Comparison of ENCODE assay signal across 8 cellular contexts in genomic region chr20:63863798-63864544, GRCh38. TPM values are rescaled to one million over a fixed set of nuclear protein-coding genes. Genes with fewer than 3 reads are reported as not detected.
DNase-seq lines count a peak whose midpoint lies in the region; ATAC-seq and TF ChIP-seq lines count a peak whose summit lies in the region.

No MANE protein-coding gene starts in this region.

- H3K9ac ChIP-seq in liver (ENCODE audit: low read depth in 1 of 2, low read length in 2 of 2), result peak overlapping the region; percentile 74 to 90

- DNase-seq in AG08395 (ENCODE audit: low spot score) (peak; percentile 89), NCI-H446 treated with DMSO at 0.1 percent for 48 hours (lab: John Stamatoyannopoulos, UW) (peak; percentile 25), dedifferentiated amniotic fluid mesenchymal stem cell (ENCODE audit: extremely low spot score) (peak; percentile 46)
- peak; percentile 95 for DNase-seq in activated CD4-positive, alpha-beta T cell treated with anti-CD3 and anti-CD28 coated beads, Interleukin-2, amount 10 ng/mL, durations not matched to agents 24 days and 14 days
- DNase-seq in stimulated activated CD4-positive, alpha-beta T cell treated with anti-CD3 and anti-CD28 coated beads, Interleukin-4, amount 100 ng/mL, for 1 hour, result peak; percentile 75

- peak overlapping the region; percentile 53 to 70 (median 63) for H3K4me3 ChIP-seq in liver (ENCODE audit: low read depth in 1 of 3, low read length in 3 of 3)

- peak; percentile 56 for TF ChIP-seq CTCF in liver (IDR thresholded peaks at IDR 0.05; ENCODE audit: low read depth, low read length, missing input control)

- H3K36me3 Mint-ChIP-seq in activated CD4-positive, alpha-beta T cell treated with anti-CD3 and anti-CD28 coated beads, Interleukin-2, amount 10 ng/mL, durations not matched to agents 24 days and 14 days (ENCODE audit: low read depth), result peaks cover 30% of the 10 kb centered on the region

- H3K27me3 ChIP-seq in liver (ENCODE audit: control insufficient read depth in 4 of 4, insufficient read depth in 4 of 4, low read length in 3 of 4), result no peaks in the 10 kb centered on the region

- 2% methylated on average over 38 of the region's 38 CpGs for WGBS in liver

- ATAC-seq in GM18868 (IDR thresholded peaks at IDR 0.05; ENCODE audit: unreplicated experiment), result peak; percentile 69
- peak; percentile 63 for ATAC-seq in HG03159 (IDR thresholded peaks at IDR 0.05; ENCODE audit: unreplicated experiment)

- peaks cover 25% of the 10 kb centered on the region for H3K4me1 Mint-ChIP-seq in activated CD4-positive, alpha-beta T cell treated with anti-CD3 and anti-CD28 coated beads, Interleukin-2, amount 10 ng/mL, durations not matched to agents 24 days and 14 days

- H3K36me3 ChIP-seq in liver (ENCODE audit: control insufficient read depth in 4 of 4, insufficient read depth in 3 of 4, low read depth in 1 of 4, low read length in 3 of 4), result peaks cover 0 to 5% (median 2%) of the 10 kb centered on the region in 4 donors

- no peaks in the 10 kb centered on the region for H3K9me3 ChIP-seq in liver (ENCODE audit: control insufficient read depth in 4 of 4, low read length in 3 of 4)

- H3K4me1 ChIP-seq in liver (ENCODE audit: control insufficient read depth in 4 of 4, insufficient read depth in 4 of 4, low read length in 3 of 4), result peaks cover 4 to 36% (median 17%) of the 10 kb centered on the region in 4 donors

- H3K27ac ChIP-seq in liver (ENCODE audit: low read depth in 1 of 2, low read length in 2 of 2), result peak overlapping the region; percentile 86 to 89

- no peaks in the 10 kb centered on the region for H3K9me3 Mint-ChIP-seq in activated CD4-positive, alpha-beta T cell treated with anti-CD3 and anti-CD28 coated beads, Interleukin-2, amount 10 ng/mL, durations not matched to agents 24 days and 14 days

- peak; percentile 81 to 83 for TF ChIP-seq RAD21 in liver (IDR thresholded peaks at IDR 0.05)

- intact Hi-C loops in activated CD4-positive, alpha-beta T cell treated with anti-CD3 and anti-CD28 coated beads, Interleukin-2, amount 10 ng/mL, durations not matched to agents 24 days and 14 days (cut with micrococcal nuclease), result loop anchor here (1.0 to 10.0 kb wide), 6 partner anchors 31 to 325 kb away; partner anchors contain the start of genes DNAJC5, PRPF6 and TCEA2

- H3K27me3 Mint-ChIP-seq in activated CD4-positive, alpha-beta T cell treated with anti-CD3 and anti-CD28 coated beads, Interleukin-2, amount 10 ng/mL, durations not matched to agents 24 days and 14 days, result no peaks in the 10 kb centered on the region

- H3K27ac Mint-ChIP-seq in activated CD4-positive, alpha-beta T cell treated with anti-CD3 and anti-CD28 coated beads, Interleukin-2, amount 10 ng/mL, durations not matched to agents 24 days and 14 days, result peak overlapping the region; percentile 100

- H3K4me3 Mint-ChIP-seq in activated CD4-positive, alpha-beta T cell treated with anti-CD3 and anti-CD28 coated beads, Interleukin-2, amount 10 ng/mL, durations not matched to agents 24 days and 14 days, result peak overlapping the region; percentile 87

TF ChIP-seq in liver, 16 proteins besides CTCF, POLR2A, EP300 and RAD21:
- TF ChIP-seq REST (IDR thresholded peaks at IDR 0.05) (peak; percentile 27), NR2F2 (IDR thresholded peaks at IDR 0.05) (peak; percentile 66), RXRA (IDR thresholded peaks at IDR 0.05) (peak; percentile 33 to 64), MAX (IDR thresholded peaks at IDR 0.05) (no peak), SP1 (IDR thresholded peaks at IDR 0.05) (peak; percentile 52), GABPA (IDR thresholded peaks at IDR 0.05 in 1 of 2, conservative IDR thresholded peaks at IDR 0.05 in 1 of 2) (peak; percentile 41 to 84), TAF1 (conservative IDR thresholded peaks at IDR 0.05) (no peak), FOXA1 (IDR thresholded peaks at IDR 0.05) (peak; percentile 13), ZBTB33 (IDR thresholded peaks at IDR 0.05) (no peak), HNF4A (conservative IDR thresholded peaks at IDR 0.05) (peak in 1 of 2 donors; percentile 38), YY1 (IDR thresholded peaks at IDR 0.05) (no peak), HNF4G (IDR thresholded peaks at IDR 0.05) (no peak), FOXA2 (IDR thresholded peaks at IDR 0.05) (no peak), EGR1 (IDR thresholded peaks at IDR 0.05; ENCODE audit: low read depth in 2 of 2) (no peak), ATF3 (IDR thresholded peaks at IDR 0.05) (no peak), JUND (IDR thresholded peaks at IDR 0.05) (peak in 1 of 2 donors; percentile 9)

RNA-seq across cellular contexts. Expression of gene TPD52L2, which starts 1.1 kb away (rescaled TPM):
- 75.9 and 78.8 TPM in 2 replicates for total RNA-seq in activated CD4-positive, alpha-beta T cell treated with anti-CD3 and anti-CD28 coated beads, Interleukin-2, amount 10 ng/mL, durations not matched to agents 24 days and 14 days
- total RNA-seq in liver, result 10 to 100 TPM; 25.3 to 31.2 TPM
- 10 to 100 TPM; 12.3 to 33.0 TPM for polyA plus RNA-seq in liver

RNA-seq across cellular contexts. Expression of gene ABHD16B, which starts 2.7 kb away (rescaled TPM):
- total RNA-seq in activated CD4-positive, alpha-beta T cell treated with anti-CD3 and anti-CD28 coated beads, Interleukin-2, amount 10 ng/mL, durations not matched to agents 24 days and 14 days, result 0.19 TPM in 1 of 2 replicates, not detected in the other
- total RNA-seq in liver, result not detected
- under 1 TPM in 1 of 2 donors, not detected in 1; 0.10 TPM for polyA plus RNA-seq in liver

RNA-seq across cellular contexts. Expression of gene DNAJC5, which starts 31.0 kb away (rescaled TPM):
- 42.3 and 43.1 TPM in 2 replicates for total RNA-seq in activated CD4-positive, alpha-beta T cell treated with anti-CD3 and anti-CD28 coated beads, Interleukin-2, amount 10 ng/mL, durations not matched to agents 24 days and 14 days
- total RNA-seq in liver, result 10 to 100 TPM; 22.4 to 28.6 TPM
- polyA plus RNA-seq in liver, result 10 to 100 TPM in 1 of 2 donors, 1 to 10 TPM in 1; 8.2 to 15.0 TPM

RNA-seq across cellular contexts. Expression of gene ZBTB46, which starts 32.9 kb away (rescaled TPM):
- 0.84 and 1.0 TPM in 2 replicates for total RNA-seq in activated CD4-positive, alpha-beta T cell treated with anti-CD3 and anti-CD28 coated beads, Interleukin-2, amount 10 ng/mL, durations not matched to agents 24 days and 14 days
- 10 to 100 TPM in 1 of 2 donors, 1 to 10 TPM in 1; 8.2 to 12.1 TPM for total RNA-seq in liver
- 1 to 10 TPM in 1 of 2 donors, under 1 TPM in 1; 0.79 to 1.2 TPM for polyA plus RNA-seq in liver

Comparison
In these comparisons a context has a peak if more than half of its experiments do, and no peak if none do; other contexts are left out.
1. Peak in every context shown above with its lines: DNase-seq, ATAC-seq, H3K4me3 ChIP-seq and H3K27ac ChIP-seq.
2. DNase-seq: peak in every context shown above with its lines; median percentile 95 in activated CD4-positive, alpha-beta T cell treated with anti-CD3 and anti-CD28 coated beads, Interleukin-2, amount 10 ng/mL, durations not matched to agents 24 days and 14 days; 89 in AG08395; 75 in stimulated activated CD4-positive, alpha-beta T cell treated with anti-CD3 and anti-CD28 coated beads, Interleukin-4, amount 100 ng/mL, for 1 hour; 46 in dedifferentiated amniotic fluid mesenchymal stem cell; 25 in NCI-H446 treated with DMSO at 0.1 percent for 48 hours.